Comparison of ENCODE assay signal across 16 cellular contexts in genomic region chr6:116145786-116146675, GRCh38. TPM values are rescaled to one million over a fixed set of nuclear protein-coding genes. Genes with fewer than 3 reads are reported as not detected.
A peak's percentile ranks its signal among the peaks of the same experiment; 100 is the strongest.
DNase-seq lines count a peak whose midpoint lies in the region; ATAC-seq, FAIRE-seq and TF ChIP-seq lines count a peak whose summit lies in the region.
"Had no signal": no experiment of that assay in that cellular context is flagged by ENCODE, and none has a peak within 500 bp of the region (broad histone marks: within the 10 kb centered on the region; RNA-seq: fewer than 3 reads in every experiment).

No MANE protein-coding gene starts in this region.

- no peak for TF ChIP-seq CTCF in HepG2 (CRISPR knock-in tag; IDR thresholded peaks at IDR 0.05)
- TF ChIP-seq CTCF in right lobe of liver (IDR thresholded peaks at IDR 0.05), result no peak
- no peak for TF ChIP-seq CTCF in K562 (IDR thresholded peaks at IDR 0.05 in 2 of 3, conservative IDR thresholded peaks at IDR 0.05 in 1 of 3; ENCODE audit: insufficient read depth in 2 of 3, low read depth in 1 of 3, low read length in 3 of 3)

- no peak overlapping the region for H3K9ac ChIP-seq in HepG2 (ENCODE audit: insufficient read depth, low read depth, low read length)
- no peak overlapping the region for H3K9ac ChIP-seq in K562 (ENCODE audit: insufficient read depth in 1 of 2, low read depth in 2 of 2, low read length in 2 of 2)
- H3K9ac ChIP-seq: BLaER1 had no signal

- H3K27me3 ChIP-seq in HepG2 (ENCODE audit: control insufficient read depth in 1 of 2, insufficient read depth in 2 of 2, low read length in 2 of 2), result no peaks in the 10 kb centered on the region
- no peaks in the 10 kb centered on the region for H3K27me3 ChIP-seq in right lobe of liver
- no peaks in the 10 kb centered on the region for H3K27me3 ChIP-seq in K562 (ENCODE audit: control insufficient read depth in 2 of 2, insufficient read depth in 2 of 2, low read length in 2 of 2)
- H3K27me3 ChIP-seq: BLaER1 had no signal

- ATAC-seq in HepG2, result no peak
- ATAC-seq in right lobe of liver, result no peak
- no peak for ATAC-seq in K562
- ATAC-seq in HG03095 (IDR thresholded peaks at IDR 0.05; ENCODE audit: unreplicated experiment), result no peak
- ATAC-seq in GM18861 (IDR thresholded peaks at IDR 0.05; ENCODE audit: unreplicated experiment), result no peak
- ATAC-seq: PC-3 had no signal

- H3K4me1 ChIP-seq in HepG2 (ENCODE audit: insufficient read depth, low read length), result peaks cover 24% of the 10 kb centered on the region
- H3K4me1 ChIP-seq in right lobe of liver, result peaks cover 0 to 4% (median 0%) of the 10 kb centered on the region in 4 donors
- H3K4me1 ChIP-seq in K562 (replicated peaks in 1 of 2; ENCODE audit: control insufficient read depth in 2 of 2, insufficient read depth in 2 of 2, low read length in 2 of 2), result peaks cover 0 to 10% of the 10 kb centered on the region in 2 experiments; a peak in 2 of 5 replicates

- POLR2A ChIA-PET in HepG2 (lab: Yijun Ruan, JAX) (no interaction called here), K562 (lab: Yijun Ruan, JAX) (no interaction called here)

- 64% methylated on average over 4 of the region's 4 CpGs for WGBS in HepG2 (ENCODE audit: low lambda C conversion rate)
- 58% methylated on average over 3 of the region's 4 CpGs for WGBS in right lobe of liver (ENCODE audit: insufficient coverage, low coverage, low lambda C conversion rate, missing lambda C conversion rate)
- 38% methylated on average over 4 of the region's 4 CpGs for WGBS in K562 (ENCODE audit: insufficient coverage, low coverage, missing lambda C conversion rate)

- DNase-seq in HepG2 (ENCODE audit: low spot score) (peak; percentile 81), right lobe of liver (no peak), K562 (ENCODE audit: extremely low read depth in 1 of 4, low spot score in 3 of 4) (no peak), myocyte (ENCODE audit: low read depth) (peak; percentile 65)
- DNase-seq in activated T-cell treated with anti-CD3 and anti-CD28 coated beads, Interleukin-2, amount 50 U/mL, for 48 hours, result no peak
- DNase-seq in activated CD4-positive, alpha-beta T cell treated with anti-CD3 and anti-CD28 coated beads, Interleukin-2, amount 10 ng/mL, durations not matched to agents 24 days and 14 days, result no peak
- DNase-seq: DMS153, HFFc6, MV-4-11, NCI-H1436 treated with DMSO at 0.1 percent for 48 hours, PC-3 had no signal

- H3K4me3 ChIP-seq in HepG2 (replicated peaks in 1 of 3; ENCODE audit: insufficient read depth in 1 of 3, low read depth in 2 of 3, low read length in 3 of 3) (no peak overlapping the region), right lobe of liver (no peak overlapping the region), K562 (no peak overlapping the region)
- H3K4me3 ChIP-seq: BLaER1 had no signal

- peak; percentile 74 for FAIRE-seq in HepG2 (lab: Jason Lieb, UNC)
- FAIRE-seq in K562 (lab: Jason Lieb, UNC), result peak; percentile 40

- no peaks in the 10 kb centered on the region for H3K9me1 ChIP-seq in K562 (ENCODE audit: control insufficient read depth, insufficient read depth, low read length)

- no peaks in the 10 kb centered on the region for H3K36me3 Mint-ChIP-seq in activated CD4-positive, alpha-beta T cell treated with anti-CD3 and anti-CD28 coated beads, Interleukin-2, amount 10 ng/mL, durations not matched to agents 24 days and 14 days (ENCODE audit: low read depth)

- H2AFZ ChIP-seq in HepG2 (ENCODE audit: low read length) (no peak overlapping the region), K562 (ENCODE audit: low read depth, low read length) (no peak overlapping the region)

- TF ChIP-seq RAD21 in HepG2 (CRISPR knock-in tag; IDR thresholded peaks at IDR 0.05), result no peak
- no peak for TF ChIP-seq RAD21 in K562 (CRISPR knock-in tag; conservative IDR thresholded peaks at IDR 0.05 in 1 of 2, IDR thresholded peaks at IDR 0.05 in 1 of 2)

- no peak overlapping the region for H3K27ac Mint-ChIP-seq in activated CD4-positive, alpha-beta T cell treated with anti-CD3 and anti-CD28 coated beads, Interleukin-2, amount 10 ng/mL, durations not matched to agents 24 days and 14 days
- H3K27ac Mint-ChIP-seq: HFFc6 had no signal

- H3K4me1 Mint-ChIP-seq in activated CD4-positive, alpha-beta T cell treated with anti-CD3 and anti-CD28 coated beads, Interleukin-2, amount 10 ng/mL, durations not matched to agents 24 days and 14 days, result no peaks in the 10 kb centered on the region

- TF ChIP-seq EP300 in HepG2 (IDR thresholded peaks at IDR 0.05; ENCODE audit: low read depth in 2 of 2, low read length in 2 of 2), result peak in 1 of 2 experiments; percentile 60; a peak in 1 of 4 replicates
- peak; percentile 46; the same call in 1 of the 2 replicates for TF ChIP-seq EP300 in HepG2 (CRISPR knock-in tag; IDR thresholded peaks at IDR 0.05; ENCODE audit: borderline replicate concordance)
- TF ChIP-seq EP300 in K562 (IDR thresholded peaks at IDR 0.05; ENCODE audit: low read length), result no peak

- no peaks in the 10 kb centered on the region for H3K36me3 ChIP-seq in HepG2 (replicated peaks in 1 of 2; ENCODE audit: control insufficient read depth in 1 of 2, insufficient read depth in 2 of 2, low read length in 2 of 2)
- no peaks in the 10 kb centered on the region for H3K36me3 ChIP-seq in right lobe of liver
- no peaks in the 10 kb centered on the region for H3K36me3 ChIP-seq in K562 (ENCODE audit: control insufficient read depth, insufficient read depth, low read length)
- H3K36me3 ChIP-seq: BLaER1 had no signal

- H3K27me3 Mint-ChIP-seq in activated CD4-positive, alpha-beta T cell treated with anti-CD3 and anti-CD28 coated beads, Interleukin-2, amount 10 ng/mL, durations not matched to agents 24 days and 14 days, result no peaks in the 10 kb centered on the region

- H3K4me2 ChIP-seq in HepG2 (ENCODE audit: low read depth, low read length) (no peak overlapping the region), K562 (ENCODE audit: insufficient read depth, low read length) (no peak overlapping the region)
- H3K4me2 ChIP-seq: BLaER1 had no signal

- no peaks in the 10 kb centered on the region for H4K20me1 ChIP-seq in HepG2 (ENCODE audit: insufficient read depth, low read length)
- no peaks in the 10 kb centered on the region for H4K20me1 ChIP-seq in K562 (replicated peaks; ENCODE audit: control insufficient read depth, insufficient read depth, low read length)
- H4K20me1 ChIP-seq: BLaER1 had no signal

- H3K27ac ChIP-seq in HepG2 (ENCODE audit: extremely low read length, insufficient read depth, low read length), result peak overlapping the region; percentile 6
- no peak overlapping the region for H3K27ac ChIP-seq in right lobe of liver
- H3K27ac ChIP-seq in K562 (ENCODE audit: extremely low read depth, low read depth, low read length), result no peak overlapping the region
- H3K27ac ChIP-seq: 22Rv1, BLaER1 had no signal

- no peak for TF ChIP-seq POLR2A in HepG2 (IDR thresholded peaks at IDR 0.05; ENCODE audit: insufficient read depth in 1 of 2, low read depth in 2 of 2, low read length in 2 of 2)
- no peak for TF ChIP-seq POLR2A in right lobe of liver (IDR thresholded peaks at IDR 0.05)
- no peak for TF ChIP-seq POLR2A in K562 (conservative IDR thresholded peaks at IDR 0.05)

- H3K79me2 ChIP-seq in HepG2 (ENCODE audit: insufficient read depth, low read length) (no peaks in the 10 kb centered on the region), K562 (ENCODE audit: control insufficient read depth, insufficient read depth, low read length) (no peaks in the 10 kb centered on the region)

- in situ Hi-C loops in HepG2 (cut with HindIII; ENCODE audit: extremely low pct_ligation_motif_present, low pct_unique_long_range_greater_than_20kb), result no loop called here
- in situ Hi-C loops in K562 (cut with MboI), result no loop called here

- BruUV-seq in HepG2 (replicated peaks; lab: Mats Ljungman, UMichigan) (no TSS peak), K562 (replicated peaks; lab: Mats Ljungman, UMichigan) (no TSS peak)

- CTCF ChIA-PET in HepG2 (lab: Yijun Ruan, JAX; ENCODE audit: low intra/inter-chr PET ratio, low total read pairs) (no interaction called here), K562 (lab: Yijun Ruan, JAX; ENCODE audit: low intra/inter-chr PET ratio) (no interaction called here)

- H3K9me3 Mint-ChIP-seq in activated CD4-positive, alpha-beta T cell treated with anti-CD3 and anti-CD28 coated beads, Interleukin-2, amount 10 ng/mL, durations not matched to agents 24 days and 14 days, result no peaks in the 10 kb centered on the region
- H3K9me3 Mint-ChIP-seq: HFFc6 had no signal

- intact Hi-C loops in HepG2 (cut with micrococcal nuclease; ENCODE audit: unreplicated experiment) (no loop called here), right lobe of liver (cut with DNase I) (no loop called here), K562 (cut with micrococcal nuclease) (no loop called here)
- intact Hi-C loops in activated CD4-positive, alpha-beta T cell treated with anti-CD3 and anti-CD28 coated beads, Interleukin-2, amount 10 ng/mL, durations not matched to agents 24 days and 14 days (cut with micrococcal nuclease), result no loop called here

- H3K9me3 ChIP-seq in HepG2 (ENCODE audit: low read length) (no peaks in the 10 kb centered on the region), right lobe of liver (no peaks in the 10 kb centered on the region), K562 (replicated peaks; ENCODE audit: control insufficient read depth, insufficient read depth, low read depth, low read length) (no peaks in the 10 kb centered on the region)
- H3K9me3 ChIP-seq: BLaER1 had no signal

- H3K4me3 Mint-ChIP-seq in activated CD4-positive, alpha-beta T cell treated with anti-CD3 and anti-CD28 coated beads, Interleukin-2, amount 10 ng/mL, durations not matched to agents 24 days and 14 days, result no peak overlapping the region
- H3K4me3 Mint-ChIP-seq: HFFc6 had no signal

RNA-seq across cellular contexts. Expression of gene COL10A1, which starts 20.1 kb away (rescaled TPM):
- total RNA-seq in HepG2 (2016; rRNA removed; fragmentation: Illumina TruSeq; extraction: Trizol) (not detected in 2 replicates), right lobe of liver (10 to 100 TPM in 1 of 6 experiments, under 1 TPM in 1, not detected in 4; 0.12 to 23.4 TPM), K562 (2014; rRNA removed) (not detected in 2 replicates), K562 (2014; rRNA removed; fragmentation: Illumina TruSeq; extraction: Trizol) (not detected in 2 replicates), K562 (2015; rRNA removed; fragmentation: Illumina TruSeq; extraction: Trizol) (not detected in 2 replicates), K562 (2021) (not detected in 2 replicates), myocyte (1.9 and 2.8 TPM in 2 replicates)
- not detected in 2 replicates for total RNA-seq in HepG2 (2016; cell fraction: cytosol; rRNA removed; fragmentation: Illumina TruSeq; extraction: Trizol; ENCODE audit: low read depth)
- total RNA-seq in HepG2 (2016; cell fraction: insoluble cytoplasmic fraction; rRNA removed; fragmentation: Illumina TruSeq; extraction: Trizol), result 0.04 TPM in 1 of 2 replicates, not detected in the other
- total RNA-seq in HepG2 (2016; cell fraction: membrane; rRNA removed; fragmentation: Illumina TruSeq; extraction: Trizol), result not detected in 2 replicates
- not detected in 2 replicates for total RNA-seq in HepG2 (2016; cell fraction: nucleus; rRNA removed; fragmentation: Illumina TruSeq; extraction: Trizol)
- polyA plus RNA-seq in HepG2 (2011; rRNA removed) (0.07 TPM in 2 replicates), K562 (2011; rRNA removed) (not detected in 2 replicates), K562 (2014; fragmentation: Illumina TruSeq; extraction: Trizol) (0.06 TPM in 1 of 2 replicates, not detected in the other), K562 (2014; fragmentation: Nextera tagmentation; extraction: Ambion mirVana) (under 1 TPM in 1 of 2 experiments, not detected in 1; 0.08 TPM), K562 (2014; rRNA removed) (not detected in 2 replicates)
- 0.03 and 0.05 TPM in 2 replicates for polyA plus RNA-seq in HepG2 (2011; cell fraction: cytosol; rRNA removed)
- not detected in 2 replicates for polyA plus RNA-seq in HepG2 (2011; cell fraction: nucleus; rRNA removed)
- 0.07 and 0.12 TPM in 2 replicates for polyA plus RNA-seq in HepG2 (2012)
- polyA plus RNA-seq in HepG2 (2016; cell fraction: cytosol; fragmentation: Illumina TruSeq; extraction: Trizol; ENCODE audit: low read depth), result not detected in 2 replicates
- polyA plus RNA-seq in HepG2 (2016; cell fraction: insoluble cytoplasmic fraction; fragmentation: Illumina TruSeq; extraction: Trizol; ENCODE audit: low read depth), result not detected in 2 replicates
- not detected in 2 replicates for polyA plus RNA-seq in HepG2 (2016; cell fraction: membrane; fragmentation: Illumina TruSeq; extraction: Trizol; ENCODE audit: low read depth)
- polyA plus RNA-seq in HepG2 (2016; cell fraction: nucleus; fragmentation: Illumina TruSeq; extraction: Trizol; ENCODE audit: insufficient read depth, low read depth), result not detected in 2 replicates
- 0.30 TPM in 1 of 2 replicates, not detected in the other for polyA minus RNA-seq in HepG2 (2011; rRNA and poly(A)+ RNA removed; ENCODE audit: low replicate concordance)
- not detected in 2 replicates for polyA minus RNA-seq in HepG2 (2011; cell fraction: cytosol; rRNA and poly(A)+ RNA removed)
- 0.13 TPM in 1 of 2 replicates, not detected in the other for polyA minus RNA-seq in HepG2 (2011; cell fraction: nucleus; rRNA and poly(A)+ RNA removed)
- not detected in 2 replicates for total RNA-seq in K562 (2011; cell fraction: chromatin; rRNA removed; ENCODE audit: low replicate concordance)
- total RNA-seq in K562 (2011; cell fraction: nucleolus; rRNA removed), result not detected in 2 replicates
- total RNA-seq in K562 (2011; cell fraction: nucleoplasm; rRNA removed), result not detected in 2 replicates
- not detected in 2 replicates for polyA plus RNA-seq in K562 (2011; cell fraction: cytosol; rRNA removed)
- not detected in 2 replicates for polyA plus RNA-seq in K562 (2011; cell fraction: nucleus; rRNA removed)
- polyA plus RNA-seq in K562 (2012), result 0.07 TPM in 2 replicates
- not detected in 2 replicates for polyA minus RNA-seq in K562 (2011; rRNA and poly(A)+ RNA removed)
- not detected in 2 replicates for polyA minus RNA-seq in K562 (2011; cell fraction: cytosol; rRNA and poly(A)+ RNA removed)
- polyA minus RNA-seq in K562 (2011; cell fraction: nucleus; rRNA and poly(A)+ RNA removed), result not detected in 2 replicates
- 18.3 TPM for polyA plus RNA-seq in myocyte (2012)
- total RNA-seq in activated CD4-positive, alpha-beta T cell treated with anti-CD3 and anti-CD28 coated beads, Interleukin-2, amount 10 ng/mL, durations not matched to agents 24 days and 14 days, result not detected in 2 replicates
- total RNA-seq: H4, PC-3 had no signal

RNA-seq across cellular contexts. Expression of gene NT5DC1, which starts 45.4 kb away (rescaled TPM):
- total RNA-seq in HepG2 (2016; rRNA removed; fragmentation: Illumina TruSeq; extraction: Trizol) (56.1 and 90.6 TPM in 2 replicates), right lobe of liver (10 to 100 TPM in 4 of 6 experiments, 1 to 10 TPM in 2; 8.5 to 49.1 (median 34.8) TPM), K562 (2014; rRNA removed) (4.9 and 12.0 TPM in 2 replicates), K562 (2014; rRNA removed; fragmentation: Illumina TruSeq; extraction: Trizol) (16.3 and 22.2 TPM in 2 replicates), K562 (2015; rRNA removed; fragmentation: Illumina TruSeq; extraction: Trizol) (16.1 and 18.7 TPM in 2 replicates), K562 (2021) (28.5 and 31.8 TPM in 2 replicates), myocyte (13.1 and 13.2 TPM in 2 replicates)
- 7.3 and 12.5 TPM in 2 replicates for total RNA-seq in HepG2 (2016; cell fraction: cytosol; rRNA removed; fragmentation: Illumina TruSeq; extraction: Trizol; ENCODE audit: low read depth)
- total RNA-seq in HepG2 (2016; cell fraction: insoluble cytoplasmic fraction; rRNA removed; fragmentation: Illumina TruSeq; extraction: Trizol), result 54.8 and 88.2 TPM in 2 replicates
- 25.6 and 27.4 TPM in 2 replicates for total RNA-seq in HepG2 (2016; cell fraction: membrane; rRNA removed; fragmentation: Illumina TruSeq; extraction: Trizol)
- 46.5 and 53.8 TPM in 2 replicates for total RNA-seq in HepG2 (2016; cell fraction: nucleus; rRNA removed; fragmentation: Illumina TruSeq; extraction: Trizol)
- polyA plus RNA-seq in HepG2 (2011; rRNA removed) (22.1 and 27.0 TPM in 2 replicates), K562 (2011; rRNA removed) (18.3 and 19.6 TPM in 2 replicates), K562 (2014; fragmentation: Illumina TruSeq; extraction: Trizol) (14.5 and 22.2 TPM in 2 replicates), K562 (2014; fragmentation: Nextera tagmentation; extraction: Ambion mirVana) (10 to 100 TPM; 15.7 to 20.5 TPM), K562 (2014; rRNA removed) (15.9 and 20.7 TPM in 2 replicates)
- polyA plus RNA-seq in HepG2 (2011; cell fraction: cytosol; rRNA removed), result 22.4 and 23.3 TPM in 2 replicates
- 10.3 and 13.1 TPM in 2 replicates for polyA plus RNA-seq in HepG2 (2011; cell fraction: nucleus; rRNA removed)
- 28.1 and 28.8 TPM in 2 replicates for polyA plus RNA-seq in HepG2 (2012)
- polyA plus RNA-seq in HepG2 (2016; cell fraction: cytosol; fragmentation: Illumina TruSeq; extraction: Trizol; ENCODE audit: low read depth), result 12.1 and 12.5 TPM in 2 replicates
- 81.9 and 84.6 TPM in 2 replicates for polyA plus RNA-seq in HepG2 (2016; cell fraction: insoluble cytoplasmic fraction; fragmentation: Illumina TruSeq; extraction: Trizol; ENCODE audit: low read depth)
- polyA plus RNA-seq in HepG2 (2016; cell fraction: membrane; fragmentation: Illumina TruSeq; extraction: Trizol; ENCODE audit: low read depth), result 21.3 and 21.5 TPM in 2 replicates
- polyA plus RNA-seq in HepG2 (2016; cell fraction: nucleus; fragmentation: Illumina TruSeq; extraction: Trizol; ENCODE audit: insufficient read depth, low read depth), result 34.4 and 35.2 TPM in 2 replicates
- 22.3 and 35.3 TPM in 2 replicates for polyA minus RNA-seq in HepG2 (2011; rRNA and poly(A)+ RNA removed; ENCODE audit: low replicate concordance)
- polyA minus RNA-seq in HepG2 (2011; cell fraction: cytosol; rRNA and poly(A)+ RNA removed), result 38.6 and 39.5 TPM in 2 replicates
- polyA minus RNA-seq in HepG2 (2011; cell fraction: nucleus; rRNA and poly(A)+ RNA removed), result 40.2 and 44.4 TPM in 2 replicates
- total RNA-seq in K562 (2011; cell fraction: chromatin; rRNA removed; ENCODE audit: low replicate concordance), result 6.5 and 14.2 TPM in 2 replicates
- 3.2 and 6.6 TPM in 2 replicates for total RNA-seq in K562 (2011; cell fraction: nucleolus; rRNA removed)
- total RNA-seq in K562 (2011; cell fraction: nucleoplasm; rRNA removed), result 4.0 and 7.6 TPM in 2 replicates
- polyA plus RNA-seq in K562 (2011; cell fraction: cytosol; rRNA removed), result 6.7 and 14.1 TPM in 2 replicates
- 7.0 and 8.7 TPM in 2 replicates for polyA plus RNA-seq in K562 (2011; cell fraction: nucleus; rRNA removed)
- 17.9 and 43.2 TPM in 2 replicates for polyA plus RNA-seq in K562 (2012)
- polyA minus RNA-seq in K562 (2011; rRNA and poly(A)+ RNA removed), result 14.7 and 21.6 TPM in 2 replicates
- 11.6 and 19.5 TPM in 2 replicates for polyA minus RNA-seq in K562 (2011; cell fraction: cytosol; rRNA and poly(A)+ RNA removed)
- 13.5 and 17.3 TPM in 2 replicates for polyA minus RNA-seq in K562 (2011; cell fraction: nucleus; rRNA and poly(A)+ RNA removed)
- polyA plus RNA-seq in myocyte (2012), result 19.1 TPM
- 38.1 and 38.9 TPM in 2 replicates for total RNA-seq in activated CD4-positive, alpha-beta T cell treated with anti-CD3 and anti-CD28 coated beads, Interleukin-2, amount 10 ng/mL, durations not matched to agents 24 days and 14 days

Comparison
In these comparisons a context has a peak if more than half of its experiments do, and no peak if none do; other contexts are left out.
1. DNase-seq: peak in HepG2 (single experiment) and myocyte (single experiment); none in right lobe of liver (0 of 3), K562 (0 of 4), activated T-cell treated with anti-CD3 and anti-CD28 coated beads, Interleukin-2, amount 50 U/mL, for 48 hours (0 of 2) and activated CD4-positive, alpha-beta T cell treated with anti-CD3 and anti-CD28 coated beads, Interleukin-2, amount 10 ng/mL, durations not matched to agents 24 days and 14 days (single experiment).
2. Of the 241 proteins assayed by ChIP-seq in both HepG2 and K562: peak only in HepG2: EP300, HMG20B, NCOA2, TCF7 and TCF7L2; only in K562: none; in both: none; in neither: 232; mixed calls (peak in some experiments, not most) for 4.